18 cellular contexts compared by ENCODE assay signal in genomic region chr2:207041753-207042152, GRCh38.
DNase-seq lines count a peak whose midpoint lies in the region; ATAC-seq lines count a peak whose summit lies in the region.
"Had no signal": no experiment of that assay in that cellular context is flagged by ENCODE, and none has a peak within 500 bp of the region (broad histone marks: within the 10 kb centered on the region; RNA-seq: fewer than 3 reads in every experiment).

No MANE protein-coding gene starts in this region.

- H3K18ac ChIP-seq in mesenchymal stem cell (ENCODE audit: low read depth in 1 of 2, low read length in 2 of 2) = no peak overlapping the region

- H3K14ac ChIP-seq in mesenchymal stem cell (ENCODE audit: low read length in 2 of 2) = no peak overlapping the region

- peak overlapping the region; percentile 93 for H2BK120ac ChIP-seq in mesenchymal stem cell (ENCODE audit: low read depth, low read length)

- no peak overlapping the region for H3K23ac ChIP-seq in mesenchymal stem cell (ENCODE audit: low read length in 2 of 2)

- H4K91ac ChIP-seq in mesenchymal stem cell (ENCODE audit: low read length) = no peak overlapping the region

- H3K4me3 ChIP-seq in mesenchymal stem cell (ENCODE audit: insufficient read depth in 1 of 2, low read depth in 1 of 2, low read length in 2 of 2) = peak overlapping the region in 1 of 2 experiments; percentile 64
- H3K4me3 ChIP-seq: testis had no signal

- no peaks in the 10 kb centered on the region for H3K79me1 ChIP-seq in mesenchymal stem cell (replicated peaks; ENCODE audit: low read length, poor library complexity, severe bottlenecking)

- WGBS in mesenchymal stem cell = 81% methylated on average over 5 of the region's 5 CpGs

- H2AK5ac ChIP-seq in mesenchymal stem cell (ENCODE audit: low read length, severe bottlenecking) = no peak overlapping the region

- H3K9ac ChIP-seq in mesenchymal stem cell (ENCODE audit: low read length) = peak overlapping the region; percentile 75

- ATAC-seq in left lobe of liver = no peak
- ATAC-seq: T-cell had no signal

- no peaks in the 10 kb centered on the region for H3K36me3 ChIP-seq in mesenchymal stem cell (ENCODE audit: control insufficient read depth in 1 of 2, insufficient read depth in 2 of 2, low read depth in 1 of 2, low read length in 2 of 2)
- H3K36me3 ChIP-seq: adrenal gland had no signal

- H3K4me1 ChIP-seq in mesenchymal stem cell (ENCODE audit: control insufficient read depth, insufficient read depth, low read depth, low read length) = peaks cover 5% of the 10 kb centered on the region
- H3K4me1 ChIP-seq: adrenal gland, testis had no signal

- no peaks in the 10 kb centered on the region for H3K9me3 ChIP-seq in mesenchymal stem cell (ENCODE audit: control insufficient read depth, low read length)
- H3K9me3 ChIP-seq: adrenal gland, testis had no signal

- peak overlapping the region; percentile 61 for H4K8ac ChIP-seq in mesenchymal stem cell (ENCODE audit: low read length)

- no peak overlapping the region for H2BK12ac ChIP-seq in mesenchymal stem cell (ENCODE audit: low read length in 2 of 2)

- no peaks in the 10 kb centered on the region for H3K27me3 ChIP-seq in mesenchymal stem cell (ENCODE audit: control insufficient read depth in 1 of 2, insufficient read depth in 1 of 2, low read length in 2 of 2)
- H3K27me3 ChIP-seq: adrenal gland, testis had no signal

- H3K4me2 ChIP-seq in mesenchymal stem cell (ENCODE audit: low read length, poor library complexity, severe bottlenecking) = no peak overlapping the region

- peak overlapping the region; percentile 46 for H3K27ac ChIP-seq in caudate nucleus (ENCODE audit: low read depth, low read length)
- no peak overlapping the region for H3K27ac ChIP-seq in mesenchymal stem cell (ENCODE audit: low read length, poor library complexity, severe bottlenecking)
- H3K27ac ChIP-seq in temporal lobe (ENCODE audit: low read depth, low read length) = peak overlapping the region; percentile 58
- H3K27ac ChIP-seq: adrenal gland, testis had no signal

- peak; percentile 52 for DNase-seq in NCI-H69 (lab: John Stamatoyannopoulos, UW)
- no peak for DNase-seq in caudate nucleus (lab: John Stamatoyannopoulos, UW)
- DNase-seq in mesenchymal stem cell = no peak
- DNase-seq in left lobe of liver (ENCODE audit: low spot score) = no peak
- DNase-seq in SKM-1 treated with dmso at 0.1 percent for 144 hours (lab: John Stamatoyannopoulos, UW; ENCODE audit: unreplicated experiment) = no peak
- DNase-seq in NCI-H510A (lab: John Stamatoyannopoulos, UW) = no peak
- DNase-seq: activated CD4-positive, alpha-beta T cell treated with anti-CD3 and anti-CD28 coated beads for 48 hours; activated effector memory CD4-positive, alpha-beta T cell treated with Interleukin-2 at 50 U/mL for 16 hours; adrenal gland; COR-L47; kidney glomerular epithelial cell; NCI-H1092; NCI-H2107; NCI-H510A treated with DMSO at 0.1 percent for 48 hours; stimulated activated CD4-positive, alpha-beta T cell treated with anti-CD3 and anti-CD28 coated beads, Interleukin-12 subunit alpha, Interleukin-12 subunit beta, amount 100 ng/mL, for 4 hours; T-cell; testis had no signal

- no peak overlapping the region for H2BK5ac ChIP-seq in mesenchymal stem cell (ENCODE audit: low read depth, low read length, poor library complexity, severe bottlenecking)

- H2BK15ac ChIP-seq in mesenchymal stem cell (ENCODE audit: low read depth, poor library complexity, severe bottlenecking) = no peak overlapping the region

- no peak overlapping the region for H3K4ac ChIP-seq in mesenchymal stem cell (ENCODE audit: low read depth in 1 of 2, low read length in 2 of 2)

- no peak overlapping the region for H2AFZ ChIP-seq in mesenchymal stem cell (ENCODE audit: low read depth, low read length)
